9 cellular contexts compared by ENCODE assay signal in the genomic region with DNA sequence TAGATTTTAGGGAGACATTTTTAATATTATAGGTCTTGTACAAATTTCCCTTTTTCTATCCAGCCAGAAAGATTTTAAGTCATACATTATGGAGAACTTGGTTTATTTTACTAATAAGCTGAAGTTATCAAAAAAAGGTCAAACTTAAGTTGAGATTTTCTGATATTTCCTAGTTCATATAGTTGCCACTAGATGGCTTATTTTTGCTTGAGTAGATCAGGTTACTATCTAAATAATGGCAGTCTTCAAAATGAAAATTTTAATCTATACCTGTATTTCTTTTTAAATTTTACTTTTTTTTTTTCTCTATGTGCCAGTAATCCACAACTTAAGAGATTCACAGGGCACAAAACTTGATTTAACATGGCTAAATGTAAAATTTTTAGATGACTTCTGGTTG. TPM values are rescaled to one million over a fixed set of nuclear protein-coding genes. Genes with fewer than 3 reads are reported as not detected.
DNase-seq lines count a peak whose midpoint lies in the region; ATAC-seq and TF ChIP-seq lines count a peak whose summit lies in the region.
"Had no signal": no experiment of that assay in that cellular context is flagged by ENCODE, and none has a peak within 500 bp of the region (broad histone marks: within the 10 kb centered on the region; RNA-seq: fewer than 3 reads in every experiment).

No MANE protein-coding gene starts in this region.

- H3K9me3 Mint-ChIP-seq in CD14-positive monocyte = no peaks in the 10 kb centered on the region
- H3K9me3 Mint-ChIP-seq in activated T-cell treated with anti-CD3 and anti-CD28 coated beads, Interleukin-2, amount 50 U/mL, for 72 hours = no peaks in the 10 kb centered on the region

- H3K36me3 ChIP-seq in liver (ENCODE audit: control insufficient read depth in 4 of 4, insufficient read depth in 3 of 4, low read depth in 1 of 4, low read length in 3 of 4) = peaks cover 0 to 32% (median 16%) of the 10 kb centered on the region in 4 donors

- no peak overlapping the region for H3K4me3 Mint-ChIP-seq in CD14-positive monocyte
- H3K4me3 Mint-ChIP-seq in activated T-cell treated with anti-CD3 and anti-CD28 coated beads, Interleukin-2, amount 50 U/mL, for 72 hours = no peak overlapping the region

- peak; percentile 51 for TF ChIP-seq CTCF in CD14-positive monocyte (IDR thresholded peaks at IDR 0.05)
- peak; percentile 26; the same call in 1 of the 2 replicates for TF ChIP-seq CTCF in WI38 (IDR thresholded peaks at IDR 0.05; ENCODE audit: low read depth, low read length)
- peak; percentile 27 for TF ChIP-seq CTCF in liver (IDR thresholded peaks at IDR 0.05; ENCODE audit: low read depth, low read length, missing input control)

- TF ChIP-seq RAD21 in liver (IDR thresholded peaks at IDR 0.05) = peak; percentile 17 to 48

- no peaks in the 10 kb centered on the region for H3K27me3 ChIP-seq in liver (ENCODE audit: control insufficient read depth in 4 of 4, insufficient read depth in 4 of 4, low read length in 3 of 4)

- no peaks in the 10 kb centered on the region for H3K9me3 ChIP-seq in liver (ENCODE audit: control insufficient read depth in 4 of 4, low read length in 3 of 4)

- H3K36me3 Mint-ChIP-seq in CD14-positive monocyte = peaks cover 36 to 41% of the 10 kb centered on the region in 2 donors
- H3K36me3 Mint-ChIP-seq in activated T-cell treated with anti-CD3 and anti-CD28 coated beads, Interleukin-2, amount 50 U/mL, for 72 hours (ENCODE audit: insufficient read depth in 2 of 2) = peaks cover 2 to 25% of the 10 kb centered on the region in 2 donors

- peak overlapping the region in 1 of 2 donors; percentile 38 for H3K9ac ChIP-seq in liver (ENCODE audit: low read depth in 1 of 2, low read length in 2 of 2)

- peaks cover 3% of the 10 kb centered on the region for H3K4me1 Mint-ChIP-seq in CD14-positive monocyte
- H3K4me1 Mint-ChIP-seq in activated T-cell treated with anti-CD3 and anti-CD28 coated beads, Interleukin-2, amount 50 U/mL, for 72 hours (ENCODE audit: low read depth) = no peaks in the 10 kb centered on the region

- H3K27ac ChIP-seq in liver (ENCODE audit: low read depth in 1 of 2, low read length in 2 of 2) = no peak overlapping the region
- H3K27ac ChIP-seq: SK-N-MC had no signal

- DNase-seq in CD14-positive monocyte (ENCODE audit: low spot score) (no peak), HCEC 1CT (peak; percentile 20)
- no peak for DNase-seq in activated T-cell treated with anti-CD3 and anti-CD28 coated beads, Interleukin-2, amount 50 U/mL, for 72 hours

- H3K27me3 Mint-ChIP-seq in CD14-positive monocyte (ENCODE audit: low read depth in 3 of 3) = peaks cover 0 to 10% (median 0%) of the 10 kb centered on the region in 3 donors
- no peaks in the 10 kb centered on the region for H3K27me3 Mint-ChIP-seq in activated T-cell treated with anti-CD3 and anti-CD28 coated beads, Interleukin-2, amount 50 U/mL, for 72 hours (ENCODE audit: low read depth)

- intact Hi-C loops in CD14-positive monocyte (cut with micrococcal nuclease) = no loop called here

- peaks cover 0 to 2% (median 0%) of the 10 kb centered on the region in 4 donors for H3K4me1 ChIP-seq in liver (ENCODE audit: control insufficient read depth in 4 of 4, insufficient read depth in 4 of 4, low read length in 3 of 4)

- ATAC-seq in GM18517 (IDR thresholded peaks at IDR 0.05; ENCODE audit: unreplicated experiment) (no peak), GM18867 (IDR thresholded peaks at IDR 0.05; ENCODE audit: unreplicated experiment) (no peak), HG02623 (IDR thresholded peaks at IDR 0.05; ENCODE audit: unreplicated experiment) (no peak)
- no peak for ATAC-seq in activated T-cell treated with anti-CD3 and anti-CD28 coated beads, Interleukin-2, amount 50 U/mL, for 72 hours (replicated peaks in 1 of 2)

- H3K4me3 ChIP-seq in WI38 (ENCODE audit: low read depth, low read length) (no peak overlapping the region), liver (ENCODE audit: low read depth in 1 of 3, low read length in 3 of 3) (no peak overlapping the region)
- H3K4me3 ChIP-seq: SK-N-MC had no signal

- no peak overlapping the region for H3K27ac Mint-ChIP-seq in CD14-positive monocyte
- H3K27ac Mint-ChIP-seq in activated T-cell treated with anti-CD3 and anti-CD28 coated beads, Interleukin-2, amount 50 U/mL, for 72 hours = no peak overlapping the region

TF ChIP-seq in liver, 16 proteins besides CTCF, POLR2A, EP300 and RAD21:
- TF ChIP-seq EGR1 (IDR thresholded peaks at IDR 0.05; ENCODE audit: low read depth in 2 of 2) (no peak), TAF1 (conservative IDR thresholded peaks at IDR 0.05) (no peak), FOXA1 (IDR thresholded peaks at IDR 0.05) (no peak)
TF ChIP-seq in liver: peak in this region for 0.

RNA-seq across cellular contexts. Expression of gene USP9X, which starts 52.3 kb away (rescaled TPM):
- polyA plus RNA-seq in CD14-positive monocyte (10 to 100 TPM in 1 of 2 donors, 1 to 10 TPM in 1; 9.6 to 16.1 TPM), liver (10 to 100 TPM; 13.4 to 18.0 TPM)
- 100 to 1,000 TPM; 104 to 117 TPM for total RNA-seq in liver
- total RNA-seq in activated T-cell treated with anti-CD3 and anti-CD28 coated beads, Interleukin-2, amount 50 U/mL, for 72 hours = 10 to 100 TPM; 70.1 to 95.1 TPM
